Comparison of ENCODE assay signal across 12 cellular contexts in the genomic region with DNA sequence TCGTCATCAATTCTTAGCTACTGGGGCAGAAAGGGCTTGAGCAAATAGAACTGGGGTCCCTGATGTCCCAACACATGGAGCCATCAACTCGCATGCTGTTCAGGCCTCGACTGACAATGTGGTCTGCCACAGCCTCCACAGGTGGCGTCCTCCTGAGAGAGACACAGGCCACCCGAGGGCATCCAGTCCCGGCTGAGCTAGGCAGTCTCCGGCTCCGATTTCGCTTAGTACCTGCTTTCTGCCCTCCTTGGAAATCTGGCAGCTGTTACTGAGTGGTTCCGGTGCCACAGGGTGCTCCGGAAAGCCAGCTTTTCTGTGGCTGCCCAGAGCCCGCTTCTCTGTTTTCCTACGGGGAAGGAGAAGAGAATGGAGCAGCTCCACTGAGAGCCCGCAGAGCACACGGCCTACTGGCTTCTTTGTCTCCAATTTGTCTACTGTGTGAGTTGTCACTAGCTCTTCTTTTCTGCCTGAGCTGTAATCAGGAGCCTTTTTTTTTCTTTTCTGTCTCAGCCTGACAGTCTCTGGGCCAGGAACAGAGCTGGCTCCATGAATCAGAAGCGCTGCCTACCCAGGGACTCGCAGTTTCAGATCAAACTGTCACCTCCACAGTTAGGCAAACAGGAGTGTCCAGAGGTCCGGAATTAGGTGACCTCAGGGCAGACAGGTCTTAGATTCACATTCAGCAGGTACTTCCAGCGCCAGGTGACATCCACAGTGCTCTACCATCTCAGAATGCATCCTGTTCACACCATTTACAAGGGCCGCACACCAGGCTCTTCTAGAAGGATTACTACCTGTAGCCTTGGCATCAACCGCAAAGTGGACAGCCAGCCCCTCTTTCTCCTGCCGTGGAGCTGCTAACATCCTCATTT.
"Had no signal": no experiment of that assay in that cellular context is flagged by ENCODE, and none has a peak within 500 bp of the region (broad histone marks: within the 10 kb centered on the region; RNA-seq: fewer than 3 reads in every experiment).

No MANE protein-coding gene starts in this region.

- H2AFZ ChIP-seq: hepatocyte had no signal

- H3K79me2 ChIP-seq: hepatocyte had no signal

- H3K27ac ChIP-seq: colonic mucosa, esophagus muscularis mucosa, hepatocyte, prostate gland had no signal

- H3K4me2 ChIP-seq: hepatocyte had no signal

- H3K4me1 ChIP-seq: colonic mucosa, prostate gland had no signal

- ATAC-seq: activated naive CD8-positive, alpha-beta T cell treated with anti-CD3 and anti-CD28 coated beads, Interleukin-2, amount 50 U/mL, for 24 hours; naive thymus-derived CD4-positive, alpha-beta T cell had no signal

- H3K36me3 ChIP-seq: colonic mucosa, prostate gland had no signal

- FAIRE-seq: astrocyte had no signal

- H3K9me3 ChIP-seq: colonic mucosa, esophagus muscularis mucosa, prostate gland had no signal

- H3K27me3 ChIP-seq: colonic mucosa, esophagus muscularis mucosa, hepatocyte had no signal

- DNase-seq: activated CD4-positive, alpha-beta T cell treated with anti-CD3 and anti-CD28 coated beads, Interleukin-2, amount 10 ng/mL, durations not matched to agents 7 days and 5 days; activated naive CD4-positive, alpha-beta T cell; activated naive CD8-positive, alpha-beta T cell treated with anti-CD3 and anti-CD28 coated beads, Interleukin-2, amount 50 U/mL, for 24 hours; colonic mucosa; islet precursor cell; naive thymus-derived CD4-positive, alpha-beta T cell; stimulated activated CD4-positive, alpha-beta T cell treated with anti-CD3 and anti-CD28 coated beads, Interleukin-12 subunit alpha, Interleukin-12 subunit beta, amount 100 ng/mL, for 4 hours; stimulated activated CD4-positive, alpha-beta T cell treated with anti-CD3 and anti-CD28 coated beads, Interleukin-2, amount 100 ng/mL, for 24 hours had no signal

- H3K4me3 ChIP-seq: colonic mucosa, esophagus muscularis mucosa, hepatocyte, prostate gland had no signal
